Comparison of ENCODE assay signal across 8 cellular contexts in the genomic region with DNA sequence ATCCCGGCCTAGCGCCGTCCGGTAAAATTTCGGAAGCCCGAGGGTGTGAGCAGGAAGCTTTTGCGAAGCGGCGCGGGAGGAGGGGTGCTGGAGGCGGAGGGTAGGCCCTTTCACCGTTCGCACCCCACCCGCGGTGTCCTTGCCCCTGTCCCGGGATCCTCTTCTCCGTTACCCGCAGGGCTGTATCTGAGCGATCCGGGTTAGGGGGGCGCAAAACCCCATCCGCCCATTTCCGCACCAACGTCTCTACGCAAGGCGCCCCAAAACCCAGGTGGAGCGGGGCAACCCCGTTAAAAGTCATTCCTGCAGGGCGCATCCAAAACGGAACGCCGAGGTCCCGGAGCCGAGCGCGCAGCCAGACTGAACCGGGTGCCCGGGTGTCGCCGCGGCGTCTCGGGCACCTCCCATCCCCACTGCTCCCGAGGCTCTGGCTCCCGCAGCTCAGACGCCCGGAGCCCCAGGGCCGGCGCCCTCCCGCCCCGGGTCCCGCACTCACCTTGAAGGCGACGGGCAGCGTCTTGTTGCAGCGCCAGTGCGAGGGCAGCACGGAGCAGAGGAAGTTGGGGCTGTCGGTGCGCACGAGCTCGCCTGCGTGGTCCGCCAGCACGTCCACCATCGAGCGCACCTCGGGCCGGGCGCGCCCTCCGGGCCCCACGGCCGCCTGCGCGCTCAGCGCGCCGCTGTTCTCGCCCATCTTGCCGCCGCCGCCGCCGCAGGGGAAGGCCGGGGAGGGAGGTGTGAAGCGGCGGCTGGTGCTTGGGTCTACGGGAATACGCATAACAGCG. TPM values are rescaled to one million over a fixed set of nuclear protein-coding genes. Genes with fewer than 3 reads are reported as not detected.
A peak's percentile ranks its signal among the peaks of the same experiment; 100 is the strongest.
DNase-seq lines count a peak whose midpoint lies in the region; ATAC-seq and TF ChIP-seq lines count a peak whose summit lies in the region.

No MANE protein-coding gene starts in this region.

- H3K27me3 ChIP-seq in CD8-positive, alpha-beta T cell (ENCODE audit: insufficient read depth, low read length): no peaks in the 10 kb centered on the region
- H3K27me3 ChIP-seq in MG63 (no peaks in the 10 kb centered on the region), spleen (replicated peaks in 1 of 7) (peaks cover 2 to 95% (median 73%) of the 10 kb centered on the region in 7 donors)

- TF ChIP-seq POLR2A in spleen (IDR thresholded peaks at IDR 0.05): peak in 1 of 3 donors; percentile 2

- no peaks in the 10 kb centered on the region for H3K9me3 Mint-ChIP-seq in CD8-positive, alpha-beta T cell
- H3K9me3 Mint-ChIP-seq in activated CD8-positive, alpha-beta memory T cell treated with anti-CD3 and anti-CD28 coated beads, Interleukin-2, amount 10 ng/mL, durations not matched to agents 7 days and 5 days (ENCODE audit: low read depth): no peaks in the 10 kb centered on the region

- peaks cover 48% of the 10 kb centered on the region for H3K36me3 Mint-ChIP-seq in CD8-positive, alpha-beta T cell
- peaks cover 78% of the 10 kb centered on the region for H3K36me3 Mint-ChIP-seq in activated CD8-positive, alpha-beta memory T cell treated with anti-CD3 and anti-CD28 coated beads, Interleukin-2, amount 10 ng/mL, durations not matched to agents 7 days and 5 days

- H3K4me3 ChIP-seq in CD8-positive, alpha-beta T cell (ENCODE audit: low read depth, low read length): peak overlapping the region; percentile 89
- H3K4me3 ChIP-seq in MG63 (peak overlapping the region; percentile 65), spleen (peak overlapping the region; percentile 60 to 95 (median 72))

- H3K4me3 Mint-ChIP-seq in CD8-positive, alpha-beta T cell: peak overlapping the region; percentile 93
- H3K4me3 Mint-ChIP-seq in activated CD8-positive, alpha-beta memory T cell treated with anti-CD3 and anti-CD28 coated beads, Interleukin-2, amount 10 ng/mL, durations not matched to agents 7 days and 5 days: peak overlapping the region; percentile 80

- no peaks in the 10 kb centered on the region for H3K9me3 ChIP-seq in CD8-positive, alpha-beta T cell (ENCODE audit: low read length)
- H3K9me3 ChIP-seq in MG63: no peaks in the 10 kb centered on the region
- H3K9me3 ChIP-seq in spleen: no peaks in the 10 kb centered on the region

- peak in 4 of 7 experiments; percentile 67 to 81 (median 73) for DNase-seq in CD8-positive, alpha-beta T cell
- DNase-seq in MG63 (peak; percentile 66), germinal center (ENCODE audit: low spot score) (peak; percentile 59), spleen (peak; percentile 92), HCEC 1CT (no peak), NCI-H2029 (lab: John Stamatoyannopoulos, UW) (no peak)
- DNase-seq in activated CD8-positive, alpha-beta memory T cell treated with anti-CD3 and anti-CD28 coated beads, Interleukin-2, amount 10 ng/mL, durations not matched to agents 7 days and 5 days: peak; percentile 77

- peak overlapping the region; percentile 99 for H3K27ac Mint-ChIP-seq in CD8-positive, alpha-beta T cell
- H3K27ac Mint-ChIP-seq in activated CD8-positive, alpha-beta memory T cell treated with anti-CD3 and anti-CD28 coated beads, Interleukin-2, amount 10 ng/mL, durations not matched to agents 7 days and 5 days: peak overlapping the region; percentile 87

- POLR2A ChIA-PET in CD8-positive, alpha-beta T cell (lab: Charles Lee): interaction anchor here (0.8 to 9.8 kb wide), 23 partner anchors 10 to 171 kb away, joined by 3 to 195 read pairs (median 9); no protein-coding TSS in a partner anchor

- peak; percentile 16 for ATAC-seq in CD8-positive, alpha-beta T cell
- peak; percentile 5 for ATAC-seq in GM21390 (IDR thresholded peaks at IDR 0.05; ENCODE audit: unreplicated experiment)
- peak; percentile 9 for ATAC-seq in activated CD8-positive, alpha-beta memory T cell treated with anti-CD3 and anti-CD28 coated beads, Interleukin-2, amount 10 ng/mL, durations not matched to agents 7 days and 5 days

- H3K36me3 ChIP-seq in CD8-positive, alpha-beta T cell (ENCODE audit: insufficient read depth, low read length): peaks cover 15% of the 10 kb centered on the region
- H3K36me3 ChIP-seq in MG63 (peaks cover 18% of the 10 kb centered on the region), spleen (peaks cover 0 to 33% (median 0%) of the 10 kb centered on the region in 6 donors)

- TF ChIP-seq CTCF in CD8-positive, alpha-beta T cell (IDR thresholded peaks at IDR 0.05): no peak
- TF ChIP-seq CTCF in spleen (IDR thresholded peaks at IDR 0.05 in 8 of 11, conservative IDR thresholded peaks at IDR 0.05 in 3 of 11): no peak

- H3K4me1 Mint-ChIP-seq in CD8-positive, alpha-beta T cell (ENCODE audit: low read depth): peaks cover 56% of the 10 kb centered on the region
- H3K4me1 Mint-ChIP-seq in activated CD8-positive, alpha-beta memory T cell treated with anti-CD3 and anti-CD28 coated beads, Interleukin-2, amount 10 ng/mL, durations not matched to agents 7 days and 5 days: peaks cover 71% of the 10 kb centered on the region

- H3K27ac ChIP-seq in CD8-positive, alpha-beta T cell (ENCODE audit: low read depth, low read length): peak overlapping the region; percentile 95
- peak overlapping the region; percentile 82 to 99 (median 94) for H3K27ac ChIP-seq in spleen

- intact Hi-C loops in CD8-positive, alpha-beta T cell (cut with DNase I, micrococcal nuclease): loop anchor here (5.0 to 10.0 kb wide), 2 partner anchors 318 to 424 kb away; partner anchors contain the start of genes RCAN3 (in 2 of the 2) and RSRP1 (in 1 of the 2)
- intact Hi-C loops in spleen (cut with DNase I; ENCODE audit: low total_unique reads): no loop called here

- 1 to 2% (median 1%) methylated on average over 26 to 91 of the region's 91 CpGs for WGBS in spleen, 5 donors

- H3K4me1 ChIP-seq in CD8-positive, alpha-beta T cell (ENCODE audit: insufficient read depth, low read length): peaks cover 61% of the 10 kb centered on the region
- H3K4me1 ChIP-seq in spleen: peaks cover 41 to 96% (median 82%) of the 10 kb centered on the region in 6 donors

- H3K27me3 Mint-ChIP-seq in CD8-positive, alpha-beta T cell (ENCODE audit: low read depth): no peaks in the 10 kb centered on the region
- H3K27me3 Mint-ChIP-seq in activated CD8-positive, alpha-beta memory T cell treated with anti-CD3 and anti-CD28 coated beads, Interleukin-2, amount 10 ng/mL, durations not matched to agents 7 days and 5 days: no peaks in the 10 kb centered on the region

- CTCF ChIA-PET in CD8-positive, alpha-beta T cell (lab: Charles Lee): interaction anchor here (1.3 to 14.6 kb wide), 16 partner anchors 8 to 276 kb away, joined by 3 to 111 read pairs (median 8); no protein-coding TSS in a partner anchor
- CTCF ChIA-PET in activated CD8-positive, alpha-beta memory T cell treated with anti-CD3 and anti-CD28 coated beads, Interleukin-2, amount 10 ng/mL, durations not matched to agents 7 days and 5 days (lab: Charles Lee): interaction anchor here (0.9 to 14.7 kb wide), 11 partner anchors 10 to 169 kb away, joined by 3 to 114 read pairs (median 7); no protein-coding TSS in a partner anchor

RNA-seq across cellular contexts. Expression of gene RUNX3, which starts 0.8 kb away (rescaled TPM):
- total RNA-seq in CD8-positive, alpha-beta T cell: 100 to 1,000 TPM; 423 to 424 TPM
- total RNA-seq in MG63 (2014; rRNA removed; shearing (Covaris generic); ENCODE audit: low replicate concordance): 4.6 and 5.8 TPM in 2 replicates
- 100 to 1,000 TPM; 224 to 246 TPM for total RNA-seq in activated CD8-positive, alpha-beta memory T cell treated with anti-CD3 and anti-CD28 coated beads, Interleukin-2, amount 10 ng/mL, durations not matched to agents 7 days and 5 days
- total RNA-seq in spleen: 10 to 100 TPM; 38.1 to 76.3 (median 52.3) TPM
- 10 to 100 TPM; 17.3 to 22.1 (median 18.2) TPM for polyA plus RNA-seq in spleen

Comparison
In these comparisons a context has a peak if more than half of its experiments do, and no peak if none do; other contexts are left out.
1. DNase-seq: peak in CD8-positive, alpha-beta T cell (4 of 7), MG63 (single experiment), activated CD8-positive, alpha-beta memory T cell treated with anti-CD3 and anti-CD28 coated beads, Interleukin-2, amount 10 ng/mL, durations not matched to agents 7 days and 5 days (single experiment), germinal center (single experiment) and spleen (single experiment); none in HCEC 1CT (single experiment) and NCI-H2029 (single experiment).
2. Peak in every context shown above with its lines, with median percentiles within 50 percentile points of each other: ATAC-seq and H3K4me3 ChIP-seq.